Comparison of ENCODE assay signal across 20 cellular contexts in the genomic region with DNA sequence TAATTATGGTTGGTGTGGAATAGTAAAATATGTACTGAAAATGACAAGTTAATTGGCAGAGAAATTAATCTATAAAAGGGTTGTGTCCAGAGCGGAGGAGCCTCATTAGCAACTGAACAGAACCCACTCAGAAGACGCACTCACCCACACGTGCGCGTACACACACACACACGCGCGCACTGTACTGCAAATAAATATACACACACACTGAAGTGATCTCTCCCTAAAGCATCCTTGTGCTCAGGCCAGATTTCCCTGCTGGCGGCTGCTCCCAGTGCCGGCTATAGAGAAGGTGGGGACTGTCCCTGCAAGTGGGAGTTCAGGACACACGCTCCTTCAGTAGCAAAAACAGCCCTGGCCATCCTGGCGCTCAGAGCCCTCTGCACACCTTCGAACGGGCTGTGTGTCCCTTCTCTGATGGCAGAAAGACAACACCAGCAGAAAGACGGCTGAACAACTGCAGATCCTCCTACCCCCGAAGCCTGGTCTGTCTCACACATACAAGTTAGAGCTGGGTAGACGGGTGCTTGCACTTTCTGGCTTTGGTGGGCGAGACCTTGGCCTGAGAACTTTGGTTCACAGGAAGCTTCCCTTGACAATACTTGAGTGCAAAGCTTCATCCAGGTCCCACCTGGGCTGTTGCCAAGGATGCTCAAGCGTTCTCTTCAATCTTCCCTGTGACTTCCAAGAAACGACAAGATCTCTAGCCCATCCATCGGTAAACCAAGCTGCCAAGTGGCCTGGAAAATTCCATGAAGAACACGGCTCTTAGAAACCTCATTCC.
"Had no signal": no experiment of that assay in that cellular context is flagged by ENCODE, and none has a peak within 500 bp of the region (broad histone marks: within the 10 kb centered on the region; RNA-seq: fewer than 3 reads in every experiment).

No MANE protein-coding gene starts in this region.

- H3K4me1 ChIP-seq: lower lobe of right lung, psoas muscle had no signal

- H3K9me3 Mint-ChIP-seq: activated naive CD8-positive, alpha-beta T cell treated with anti-CD3 and anti-CD28 coated beads, Interleukin-2, amount 50 U/mL, for 24 hours had no signal

- H3K27ac ChIP-seq: cardiac muscle cell, coronary artery, epithelial cell of prostate, lower lobe of right lung, psoas muscle, testis had no signal

- H3K9me3 ChIP-seq: lower lobe of right lung, psoas muscle, testis had no signal

- H3K4me3 ChIP-seq: cardiac muscle cell, coronary artery, lower lobe of right lung, psoas muscle, testis had no signal

- DNase-seq: activated CD8-positive, alpha-beta memory T cell treated with anti-CD3 and anti-CD28 coated beads, Interleukin-2, amount 50 U/mL, for 48 hours; activated CD8-positive, alpha-beta T cell treated with anti-CD3 and anti-CD28 coated beads, Interleukin-2, amount 10 ng/mL, durations not matched to agents 7 days and 5 days; activated naive CD4-positive, alpha-beta T cell treated with Interleukin-2 at 50 U/mL for 16 hours; activated naive CD8-positive, alpha-beta T cell treated with anti-CD3 and anti-CD28 coated beads, Interleukin-2, amount 50 U/mL, for 24 hours; effector CD8-positive, alpha-beta T cell; hippocampal formation; lower lobe of right lung; midbrain; naive B cell; nucleus accumbens; stimulated activated CD4-positive, alpha-beta T cell treated with anti-CD3 and anti-CD28 coated beads, Interleukin-4, amount 100 ng/mL, for 1 hour; stimulated activated CD8-positive, alpha-beta memory T cell treated with anti-CD3 and anti-CD28 coated beads, Interleukin-4, amount 100 ng/mL, for 48 hours; stimulated activated naive CD8-positive, alpha-beta T cell treated with anti-CD3 and anti-CD28 coated beads, Interleukin-15, Interleukin-2, amounts not matched to agents 100 U/mL and 50 U/mL, for 24 hours; T-cell; T1000; testis had no signal

- H3K36me3 ChIP-seq: cardiac muscle cell had no signal

- H3K27me3 Mint-ChIP-seq: activated naive CD8-positive, alpha-beta T cell treated with anti-CD3 and anti-CD28 coated beads, Interleukin-2, amount 50 U/mL, for 24 hours; naive B cell; T-cell had no signal

- H3K4me1 Mint-ChIP-seq: activated naive CD8-positive, alpha-beta T cell treated with anti-CD3 and anti-CD28 coated beads, Interleukin-2, amount 50 U/mL, for 24 hours; naive B cell; T-cell had no signal

- H3K27ac Mint-ChIP-seq: activated CD8-positive, alpha-beta T cell treated with anti-CD3 and anti-CD28 coated beads, Interleukin-2, amount 10 ng/mL, durations not matched to agents 7 days and 5 days; activated naive CD8-positive, alpha-beta T cell treated with anti-CD3 and anti-CD28 coated beads, Interleukin-2, amount 50 U/mL, for 24 hours; T-cell had no signal

- H3K36me3 Mint-ChIP-seq: T-cell had no signal

- ATAC-seq: activated CD8-positive, alpha-beta T cell treated with anti-CD3 and anti-CD28 coated beads, Interleukin-2, amount 10 ng/mL, durations not matched to agents 7 days and 5 days; activated naive CD8-positive, alpha-beta T cell treated with anti-CD3 and anti-CD28 coated beads, Interleukin-2, amount 50 U/mL, for 24 hours; lower lobe of right lung; psoas muscle; stimulated activated naive CD8-positive, alpha-beta T cell treated with anti-CD3 and anti-CD28 coated beads, Interleukin-15, Interleukin-2, amounts not matched to agents 100 U/mL and 50 U/mL, for 24 hours; T-cell had no signal

- H3K4me3 Mint-ChIP-seq: activated CD8-positive, alpha-beta T cell treated with anti-CD3 and anti-CD28 coated beads, Interleukin-2, amount 10 ng/mL, durations not matched to agents 7 days and 5 days; activated naive CD8-positive, alpha-beta T cell treated with anti-CD3 and anti-CD28 coated beads, Interleukin-2, amount 50 U/mL, for 24 hours; naive B cell; T-cell had no signal

- H3K27me3 ChIP-seq: cardiac muscle cell, testis had no signal
